Comparison of ENCODE assay signal across 24 cellular contexts in genomic region chr13:112792511-112792910, GRCh38.
DNase-seq lines count a peak whose midpoint lies in the region; ATAC-seq, FAIRE-seq and TF ChIP-seq lines count a peak whose summit lies in the region.
"Had no signal": no experiment of that assay in that cellular context is flagged by ENCODE, and none has a peak within 500 bp of the region (broad histone marks: within the 10 kb centered on the region; RNA-seq: fewer than 3 reads in every experiment).

No MANE protein-coding gene starts in this region.

- H3K4me1 ChIP-seq in hepatocyte (ENCODE audit: insufficient read depth) (no peaks in the 10 kb centered on the region), stomach (peaks cover 0 to 6% (median 0%) of the 10 kb centered on the region in 4 donors)
- H3K4me1 ChIP-seq: A549 had no signal

- H2AFZ ChIP-seq in hepatocyte, result no peak overlapping the region

- CTCF ChIA-PET in activated CD8-positive, alpha-beta memory T cell treated with anti-CD3 and anti-CD28 coated beads, Interleukin-2, amount 10 ng/mL, durations not matched to agents 7 days and 5 days (lab: Charles Lee), result no interaction called here

- H3K9me2 ChIP-seq in hepatocyte (replicated peaks; ENCODE audit: insufficient read depth), result no peaks in the 10 kb centered on the region

- peak; percentile 21 for DNase-seq in activated CD8-positive, alpha-beta memory T cell treated with anti-CD3 and anti-CD28 coated beads, Interleukin-2, amount 10 ng/mL, durations not matched to agents 7 days and 5 days
- DNase-seq in activated CD8-positive, alpha-beta memory T cell treated with anti-CD3 and anti-CD28 coated beads, Interleukin-2, amount 50 U/mL, for 48 hours, result no peak
- peak; percentile 41 for DNase-seq in UCSD-AML1 (lab: John Stamatoyannopoulos, UW; ENCODE audit: unreplicated experiment)
- DNase-seq in hepatocyte (ENCODE audit: low spot score), result no peak
- peak; percentile 17 for DNase-seq in stomach
- no peak for DNase-seq in activated gamma-delta T cell treated with Interleukin-2 at 50 U/mL for 16 hours
- no peak for DNase-seq in GM19239 (ENCODE audit: insufficient read length, low spot score)
- DNase-seq: activated CD8-positive, alpha-beta T cell treated with anti-CD3 and anti-CD28 coated beads for 36 hours; activated T-cell treated with anti-CD3 and anti-CD28 coated beads, Interleukin-2, amount 50 U/mL, for 48 hours; C1 segment of cervical spinal cord; DMS 273 treated with DMSO at 0.1 percent for 48 hours; GDM1; NCI-H146; NCI-H2171 treated with DMSO at 0.1 percent for 48 hours; NCI-H526 treated with DMSO at 0.1 percent for 48 hours; occipital lobe; OCI-M1; retina; stimulated activated CD8-positive, alpha-beta memory T cell treated with anti-CD3 and anti-CD28 coated beads, Interleukin-4, amount 100 ng/mL, for 48 hours; T-helper 1 cell had no signal

- H3K79me2 ChIP-seq in hepatocyte, result peaks cover 5% of the 10 kb centered on the region

- peaks cover 9% of the 10 kb centered on the region for H3K36me3 Mint-ChIP-seq in activated CD8-positive, alpha-beta memory T cell treated with anti-CD3 and anti-CD28 coated beads, Interleukin-2, amount 10 ng/mL, durations not matched to agents 7 days and 5 days

- no peak for TF ChIP-seq POLR2A in stomach (IDR thresholded peaks at IDR 0.05)

- no peak overlapping the region for H3K4me2 ChIP-seq in hepatocyte
- H3K4me2 ChIP-seq: A549 had no signal

- no peak overlapping the region for H3K27ac Mint-ChIP-seq in activated CD8-positive, alpha-beta memory T cell treated with anti-CD3 and anti-CD28 coated beads, Interleukin-2, amount 10 ng/mL, durations not matched to agents 7 days and 5 days
- H3K27ac Mint-ChIP-seq: activated CD8-positive, alpha-beta T cell treated with anti-CD3 and anti-CD28 coated beads for 36 hours had no signal

- intact Hi-C loops in stomach (cut with DNase I; ENCODE audit: low total_unique reads), result no loop called here

- H3K27me3 ChIP-seq in hepatocyte (no peaks in the 10 kb centered on the region), stomach (no peaks in the 10 kb centered on the region)

- H3K27ac ChIP-seq in hepatocyte (peak overlapping the region; percentile 8), stomach (no peak overlapping the region)
- H3K27ac ChIP-seq: A549, coronary artery had no signal

- no peak overlapping the region for H3K4me3 ChIP-seq in hepatocyte
- H3K4me3 ChIP-seq in stomach, result no peak overlapping the region
- H3K4me3 ChIP-seq: A549, coronary artery, K562 had no signal

- TF ChIP-seq CTCF in hepatocyte (IDR thresholded peaks at IDR 0.05; ENCODE audit: poor library complexity) (no peak), stomach (IDR thresholded peaks at IDR 0.05) (no peak)

- WGBS in hepatocyte (ENCODE audit: low lambda C conversion rate, missing lambda C conversion rate), result 84% methylated on average over 6 of the region's 6 CpGs
- 52 to 78% (median 73%) methylated on average over 6 of the region's 6 CpGs for WGBS in stomach, 5 donors

- H3K9me3 ChIP-seq in hepatocyte (ENCODE audit: low read depth) (no peaks in the 10 kb centered on the region), stomach (no peaks in the 10 kb centered on the region)
- H3K9me3 ChIP-seq: A549 had no signal

- H3K4me1 Mint-ChIP-seq in activated CD8-positive, alpha-beta memory T cell treated with anti-CD3 and anti-CD28 coated beads, Interleukin-2, amount 10 ng/mL, durations not matched to agents 7 days and 5 days, result no peaks in the 10 kb centered on the region

- H3K36me3 ChIP-seq in hepatocyte (replicated peaks; ENCODE audit: insufficient read depth, low read depth), result no peaks in the 10 kb centered on the region
- peaks cover 0 to 33% (median 14%) of the 10 kb centered on the region in 4 donors for H3K36me3 ChIP-seq in stomach

- no peak for TF ChIP-seq EP300 in stomach (IDR thresholded peaks at IDR 0.05)

- no peaks in the 10 kb centered on the region for H3K9me3 Mint-ChIP-seq in activated CD8-positive, alpha-beta memory T cell treated with anti-CD3 and anti-CD28 coated beads, Interleukin-2, amount 10 ng/mL, durations not matched to agents 7 days and 5 days (ENCODE audit: low read depth)
- H3K9me3 Mint-ChIP-seq: activated CD8-positive, alpha-beta T cell treated with anti-CD3 and anti-CD28 coated beads for 36 hours had no signal

- H3K4me3 Mint-ChIP-seq in activated CD8-positive, alpha-beta memory T cell treated with anti-CD3 and anti-CD28 coated beads, Interleukin-2, amount 10 ng/mL, durations not matched to agents 7 days and 5 days, result no peak overlapping the region
- H3K4me3 Mint-ChIP-seq: activated CD8-positive, alpha-beta T cell treated with anti-CD3 and anti-CD28 coated beads for 36 hours had no signal

- no peaks in the 10 kb centered on the region for H4K20me1 ChIP-seq in hepatocyte (ENCODE audit: insufficient read depth, poor library complexity, severe bottlenecking)

- no peaks in the 10 kb centered on the region for H3K27me3 Mint-ChIP-seq in activated CD8-positive, alpha-beta memory T cell treated with anti-CD3 and anti-CD28 coated beads, Interleukin-2, amount 10 ng/mL, durations not matched to agents 7 days and 5 days
- H3K27me3 Mint-ChIP-seq: activated CD8-positive, alpha-beta T cell treated with anti-CD3 and anti-CD28 coated beads for 36 hours had no signal

- ATAC-seq in activated CD8-positive, alpha-beta memory T cell treated with anti-CD3 and anti-CD28 coated beads, Interleukin-2, amount 10 ng/mL, durations not matched to agents 7 days and 5 days, result no peak
- ATAC-seq in HG03520 (IDR thresholded peaks at IDR 0.05; ENCODE audit: unreplicated experiment), result no peak
- ATAC-seq: A549; activated CD8-positive, alpha-beta T cell treated with anti-CD3 and anti-CD28 coated beads for 36 hours; K562 had no signal

- FAIRE-seq in GM19239 (lab: Jason Lieb, UNC), result no peak
- FAIRE-seq: A549, K562 had no signal

Comparison
In these comparisons a context has a peak if more than half of its experiments do, and no peak if none do; other contexts are left out.
1. DNase-seq: peak in activated CD8-positive, alpha-beta memory T cell treated with anti-CD3 and anti-CD28 coated beads, Interleukin-2, amount 10 ng/mL, durations not matched to agents 7 days and 5 days (single experiment), UCSD-AML1 (single experiment) and stomach (single experiment); none in activated CD8-positive, alpha-beta memory T cell treated with anti-CD3 and anti-CD28 coated beads, Interleukin-2, amount 50 U/mL, for 48 hours (single experiment), hepatocyte (single experiment), activated gamma-delta T cell treated with Interleukin-2 at 50 U/mL for 16 hours (single experiment) and GM19239 (single experiment).